8 cellular contexts compared by ENCODE assay signal in the genomic region with DNA sequence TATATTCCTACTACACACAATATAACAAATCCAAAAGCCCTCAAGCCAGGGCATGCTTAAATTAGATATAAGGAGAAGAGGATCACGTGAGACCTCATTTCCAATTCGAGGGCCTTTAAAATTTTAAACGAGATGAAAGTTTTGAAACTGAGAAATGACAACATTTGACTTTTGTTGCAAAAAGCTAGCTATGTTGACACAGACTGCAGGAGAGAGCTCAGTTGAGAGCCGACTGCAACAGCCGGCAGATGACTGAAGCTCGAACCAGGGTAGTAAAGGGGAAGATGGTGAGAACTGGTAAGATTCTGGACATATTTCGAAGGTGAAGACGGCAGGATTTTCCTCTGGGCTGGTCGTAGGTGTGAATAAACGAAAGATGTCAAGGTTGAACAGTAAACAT. TPM values are rescaled to one million over a fixed set of nuclear protein-coding genes. Genes with fewer than 3 reads are reported as not detected.
A peak's percentile ranks its signal among the peaks of the same experiment; 100 is the strongest.
DNase-seq lines count a peak whose midpoint lies in the region; ATAC-seq and TF ChIP-seq lines count a peak whose summit lies in the region.

No MANE protein-coding gene starts in this region.

- H3K4me1 ChIP-seq in RWPE2 (ENCODE audit: insufficient read depth, poor library complexity, severe bottlenecking) (peaks cover 5% of the 10 kb centered on the region), right lobe of liver (peaks cover 0 to 14% (median 6%) of the 10 kb centered on the region in 4 donors), suprapubic skin (peaks cover 22% of the 10 kb centered on the region)

- intact Hi-C loops in right lobe of liver (cut with DNase I): no loop called here

- TF ChIP-seq EP300 in suprapubic skin (IDR thresholded peaks at IDR 0.05): no peak

- peak; percentile 44 for TF ChIP-seq POLR2A in right lobe of liver (IDR thresholded peaks at IDR 0.05)
- no peak for TF ChIP-seq POLR2A in suprapubic skin (IDR thresholded peaks at IDR 0.05)

- TF ChIP-seq CTCF in RWPE2 (IDR thresholded peaks at IDR 0.05; ENCODE audit: poor library complexity, severe bottlenecking): no peak
- TF ChIP-seq CTCF in coronary artery (IDR thresholded peaks at IDR 0.05): no peak
- no peak for TF ChIP-seq CTCF in right lobe of liver (IDR thresholded peaks at IDR 0.05)
- no peak for TF ChIP-seq CTCF in suprapubic skin (IDR thresholded peaks at IDR 0.05)

- H3K9me3 ChIP-seq in RWPE2 (ENCODE audit: severe bottlenecking) (no peaks in the 10 kb centered on the region), right lobe of liver (no peaks in the 10 kb centered on the region), suprapubic skin (no peaks in the 10 kb centered on the region)

- H3K27me3 ChIP-seq in RWPE2 (ENCODE audit: insufficient read depth, poor library complexity, severe bottlenecking): no peaks in the 10 kb centered on the region
- no peaks in the 10 kb centered on the region for H3K27me3 ChIP-seq in right lobe of liver
- H3K27me3 ChIP-seq in suprapubic skin: no peaks in the 10 kb centered on the region

- H3K36me3 ChIP-seq in RWPE2 (ENCODE audit: low read depth): no peaks in the 10 kb centered on the region
- peaks cover 0 to 3% (median 0%) of the 10 kb centered on the region in 4 donors for H3K36me3 ChIP-seq in right lobe of liver
- peaks cover 14% of the 10 kb centered on the region for H3K36me3 ChIP-seq in suprapubic skin

- H3K27ac ChIP-seq in RWPE2 (ENCODE audit: poor library complexity, severe bottlenecking) (peak overlapping the region; percentile 37), coronary artery (peak overlapping the region; percentile 33 to 83), right lobe of liver (peak overlapping the region; percentile 78 to 91 (median 79)), suprapubic skin (peak overlapping the region; percentile 87)

- 0% methylated on average over 10 of the region's 10 CpGs for WGBS in right lobe of liver (ENCODE audit: insufficient coverage, low coverage, low lambda C conversion rate, missing lambda C conversion rate)
- 1% methylated on average over 10 of the region's 10 CpGs for WGBS in suprapubic skin

- ATAC-seq in GM21528 (IDR thresholded peaks at IDR 0.05; ENCODE audit: low FRiP score, unreplicated experiment) (peak; percentile 14), RWPE2 (ENCODE audit: low read depth) (peak; percentile 32; the same call in 1 of the 3 replicates), right lobe of liver (peak; percentile 52 to 64 (median 60)), HG03175 (IDR thresholded peaks at IDR 0.05; ENCODE audit: unreplicated experiment) (no peak), HG03025 (IDR thresholded peaks at IDR 0.05; ENCODE audit: low FRiP score, unreplicated experiment) (no peak)

- DNase-seq in AG08396 (ENCODE audit: low spot score): peak; percentile 53
- no peak for DNase-seq in RWPE2 (ENCODE audit: low spot score)
- peak; percentile 75 for DNase-seq in coronary artery (ENCODE audit: low spot score)
- DNase-seq in right lobe of liver: peak in 1 of 3 donors; percentile 53
- no peak for DNase-seq in suprapubic skin (ENCODE audit: low spot score in 2 of 2)

- H3K4me3 ChIP-seq in RWPE2 (ENCODE audit: severe bottlenecking): peak overlapping the region; percentile 49
- peak overlapping the region; percentile 91 for H3K4me3 ChIP-seq in coronary artery
- peak overlapping the region; percentile 61 to 72 (median 70) for H3K4me3 ChIP-seq in right lobe of liver
- peak overlapping the region; percentile 86 for H3K4me3 ChIP-seq in suprapubic skin

RNA-seq across cellular contexts. Expression of gene PRMT9, which starts 0.8 kb away (rescaled TPM):
- total RNA-seq in right lobe of liver (1 to 10 TPM; 3.4 to 4.9 (median 4.6) TPM), suprapubic skin (10 to 100 TPM in 1 of 4 donors, 1 to 10 TPM in 3; 5.3 to 13.3 (median 7.1) TPM)

RNA-seq across cellular contexts. Expression of gene ARHGAP10, which starts 48.7 kb away (rescaled TPM):
- total RNA-seq in right lobe of liver (10 to 100 TPM in 3 of 6 experiments, 1 to 10 TPM in 3; 5.5 to 13.3 (median 10.4) TPM), suprapubic skin (10 to 100 TPM; 32.5 to 59.0 (median 36.8) TPM)

Comparison
In these comparisons a context has a peak if more than half of its experiments do, and no peak if none do; other contexts are left out.
1. DNase-seq: peak in AG08396 (single experiment) and coronary artery (single experiment); none in RWPE2 (single experiment) and suprapubic skin (0 of 2).
2. ATAC-seq: peak in GM21528 (single experiment), RWPE2 (single experiment) and right lobe of liver (4 of 4); none in HG03175 (single experiment) and HG03025 (single experiment).
3. H3K27ac ChIP-seq: peak in every context shown above with its lines; median percentile 87 in suprapubic skin; 79 in right lobe of liver; 58 in coronary artery; 37 in RWPE2.
4. Peak in every context shown above with its lines, with median percentiles within 50 percentile points of each other: H3K4me3 ChIP-seq.